8 cellular contexts compared by ENCODE assay signal in genomic region chr4:109998867-109999303, GRCh38.
A peak's percentile ranks its signal among the peaks of the same experiment; 100 is the strongest.
DNase-seq lines count a peak whose midpoint lies in the region; ATAC-seq and TF ChIP-seq lines count a peak whose summit lies in the region.

No MANE protein-coding gene starts in this region.

- H3K27ac ChIP-seq in OCI-LY3 (ENCODE audit: low read length) (no peak overlapping the region), colonic mucosa (no peak overlapping the region)

- H3K36me3 ChIP-seq in OCI-LY3 (replicated peaks; ENCODE audit: low read depth, low read length): no peaks in the 10 kb centered on the region
- H3K36me3 ChIP-seq in colonic mucosa: no peaks in the 10 kb centered on the region

- intact Hi-C loops in colonic mucosa (cut with DNase I): loop anchor here (2.0 kb wide), 1 partner anchor 518 kb away; no protein-coding TSS in a partner anchor

- peak; percentile 41 for ATAC-seq in GM19328 (IDR thresholded peaks at IDR 0.05; ENCODE audit: unreplicated experiment)
- peak; percentile 29 for ATAC-seq in HG03520 (IDR thresholded peaks at IDR 0.05; ENCODE audit: unreplicated experiment)
- ATAC-seq in memory B cell (ENCODE audit: low read depth): peak; percentile 70
- ATAC-seq in HG03025 (IDR thresholded peaks at IDR 0.05; ENCODE audit: low FRiP score, unreplicated experiment): no peak

- H3K4me1 Mint-ChIP-seq in memory B cell: peaks cover 9% of the 10 kb centered on the region

- no peak overlapping the region for H3K9ac ChIP-seq in OCI-LY3 (ENCODE audit: low read length)
- no peak overlapping the region for H3K9ac ChIP-seq in colonic mucosa (ENCODE audit: low read depth in 2 of 2, low read length in 2 of 2)

- H3K4me3 Mint-ChIP-seq in memory B cell: no peak overlapping the region

- peaks cover 40% of the 10 kb centered on the region for H3K27me3 ChIP-seq in OCI-LY3 (ENCODE audit: low read depth, low read length)
- no peaks in the 10 kb centered on the region for H3K27me3 ChIP-seq in colonic mucosa

- no peaks in the 10 kb centered on the region for H3K36me3 Mint-ChIP-seq in memory B cell

- H4K20me1 ChIP-seq in OCI-LY3 (ENCODE audit: insufficient read depth, low read length): no peaks in the 10 kb centered on the region

- DNase-seq in SHP77 (lab: John Stamatoyannopoulos, UW) (peak; percentile 28), SHP77 treated with DMSO at 0.1 percent for 48 hours (lab: John Stamatoyannopoulos, UW) (no peak), colonic mucosa (peak; percentile 38), memory B cell (ENCODE audit: low spot score in 2 of 2) (peak; percentile 20 to 60)

- peak overlapping the region; percentile 35 for H3K4me2 ChIP-seq in OCI-LY3 (ENCODE audit: low read length)

- H3K9me3 ChIP-seq in OCI-LY3 (ENCODE audit: insufficient read depth, low read length) (no peaks in the 10 kb centered on the region), colonic mucosa (no peaks in the 10 kb centered on the region)

- H3K4me3 ChIP-seq in OCI-LY3 (ENCODE audit: low read length) (no peak overlapping the region), colonic mucosa (no peak overlapping the region)

- H3K27me3 Mint-ChIP-seq in memory B cell: peaks cover 8% of the 10 kb centered on the region

- H2AFZ ChIP-seq in OCI-LY3 (ENCODE audit: low read depth, low read length): no peak overlapping the region

- H3K79me2 ChIP-seq in OCI-LY3 (ENCODE audit: low read length): no peaks in the 10 kb centered on the region

- no peaks in the 10 kb centered on the region for H3K9me3 Mint-ChIP-seq in memory B cell

- peaks cover 37% of the 10 kb centered on the region for H3K4me1 ChIP-seq in OCI-LY3 (ENCODE audit: low read length)
- peaks cover 4% of the 10 kb centered on the region for H3K4me1 ChIP-seq in colonic mucosa

- H3K27ac Mint-ChIP-seq in memory B cell: no peak overlapping the region

- TF ChIP-seq CTCF in OCI-LY3 (IDR thresholded peaks at IDR 0.05; ENCODE audit: low read depth, low read length) (peak; percentile 88), colonic mucosa (IDR thresholded peaks at IDR 0.05) (peak; percentile 66)
